Comparison of ENCODE assay signal across 24 cellular contexts in the genomic region with DNA sequence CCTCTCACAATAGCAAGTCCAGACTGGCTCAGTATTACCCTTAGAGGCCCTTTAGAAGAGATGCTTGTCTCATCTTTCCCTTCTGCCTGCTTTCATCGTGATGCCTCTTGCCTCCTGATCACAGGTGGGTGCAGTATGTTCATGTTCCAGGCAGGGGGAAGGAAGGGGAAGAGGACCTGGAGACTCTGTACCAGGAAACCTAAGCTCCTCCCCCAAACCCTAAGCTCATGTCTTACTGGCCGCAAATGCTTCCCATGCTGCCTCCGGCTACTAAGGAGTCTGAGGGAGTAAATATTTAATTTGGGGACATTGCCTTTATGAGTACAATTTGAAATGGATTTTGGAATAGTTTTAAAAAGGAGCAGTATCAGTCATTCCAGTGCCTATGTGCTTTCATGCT.
"Had no signal": no experiment of that assay in that cellular context is flagged by ENCODE, and none has a peak within 500 bp of the region (broad histone marks: within the 10 kb centered on the region; RNA-seq: fewer than 3 reads in every experiment).

No MANE protein-coding gene starts in this region.

- H3K9me3 ChIP-seq: SK-N-SH had no signal

- H3K27ac ChIP-seq: VCaP had no signal

- H3K9me3 Mint-ChIP-seq: activated CD8-positive, alpha-beta T cell treated with anti-CD3 and anti-CD28 coated beads for 36 hours; activated naive CD4-positive, alpha-beta T cell treated with anti-CD3 and anti-CD28 coated beads, Interleukin-2, amount 10 ng/mL, durations not matched to agents 7 days and 5 days; activated naive CD8-positive, alpha-beta T cell treated with anti-CD3 and anti-CD28 coated beads for 36 hours; activated T-cell treated with anti-CD3 and anti-CD28 coated beads, Interleukin-2, amount 50 U/mL, for 72 hours; activated T-helper 2 cell treated with anti-CD3 and anti-CD28 coated beads, Interferon-gamma antibody, Interleukin-2, Interleukin-4, amounts not matched to agents 10 μg/mL and 5 μg/mL and 100 μg/mL, durations not matched to agents 14 hours and 24 hours and 36 hours had no signal

- H3K9ac ChIP-seq: SK-N-SH had no signal

- DNase-seq: activated CD4-positive, alpha-beta T cell treated with anti-CD3 and anti-CD28 coated beads for 36 hours; activated CD8-positive, alpha-beta memory T cell treated with anti-CD3 and anti-CD28 coated beads, Interleukin-2, amount 50 U/mL, for 4 hours; activated CD8-positive, alpha-beta T cell treated with anti-CD3 and anti-CD28 coated beads for 36 hours; activated gamma-delta T cell treated with Interleukin-2 at 50 U/mL for 16 hours; activated naive CD4-positive, alpha-beta T cell treated with anti-CD3 and anti-CD28 coated beads, Interleukin-2, amount 10 ng/mL, durations not matched to agents 7 days and 5 days; activated naive CD8-positive, alpha-beta T cell treated with anti-CD3 and anti-CD28 coated beads for 36 hours; activated T-cell treated with anti-CD3 and anti-CD28 coated beads, Interleukin-2, amount 50 U/mL, for 72 hours; central memory CD4-positive, alpha-beta T cell; NCI-H1048; NCI-H146; NCI-H187 treated with DMSO at 0.1 percent for 48 hours; NCI-H2081 treated with DMSO at 0.1 percent for 48 hours; NCI-H2171 treated with DMSO at 0.1 percent for 48 hours; NCI-H226; NCI-H774; NK-92 treated with Interleukin-12 subunit alpha and Interleukin-12 subunit beta, amount 100 ng/mL, for 24 hours; OCI-M1; RPMI8226; SK-N-SH; T-helper 1 cell had no signal

- H3K27ac Mint-ChIP-seq: activated CD4-positive, alpha-beta T cell treated with anti-CD3 and anti-CD28 coated beads for 36 hours; activated CD8-positive, alpha-beta T cell treated with anti-CD3 and anti-CD28 coated beads for 36 hours; activated naive CD4-positive, alpha-beta T cell treated with anti-CD3 and anti-CD28 coated beads, Interleukin-2, amount 10 ng/mL, durations not matched to agents 7 days and 5 days; activated naive CD8-positive, alpha-beta T cell treated with anti-CD3 and anti-CD28 coated beads for 36 hours; activated T-cell treated with anti-CD3 and anti-CD28 coated beads, Interleukin-2, amount 50 U/mL, for 72 hours; activated T-helper 2 cell treated with anti-CD3 and anti-CD28 coated beads, Interferon-gamma antibody, Interleukin-2, Interleukin-4, amounts not matched to agents 10 μg/mL and 5 μg/mL and 100 μg/mL, durations not matched to agents 14 hours and 24 hours and 36 hours had no signal

- H3K36me3 Mint-ChIP-seq: activated naive CD4-positive, alpha-beta T cell treated with anti-CD3 and anti-CD28 coated beads, Interleukin-2, amount 10 ng/mL, durations not matched to agents 7 days and 5 days; activated naive CD8-positive, alpha-beta T cell treated with anti-CD3 and anti-CD28 coated beads for 36 hours had no signal

- H3K4me3 Mint-ChIP-seq: activated CD4-positive, alpha-beta T cell treated with anti-CD3 and anti-CD28 coated beads for 36 hours; activated CD8-positive, alpha-beta T cell treated with anti-CD3 and anti-CD28 coated beads for 36 hours; activated naive CD4-positive, alpha-beta T cell treated with anti-CD3 and anti-CD28 coated beads, Interleukin-2, amount 10 ng/mL, durations not matched to agents 7 days and 5 days; activated naive CD8-positive, alpha-beta T cell treated with anti-CD3 and anti-CD28 coated beads for 36 hours; activated T-cell treated with anti-CD3 and anti-CD28 coated beads, Interleukin-2, amount 50 U/mL, for 72 hours had no signal

- ATAC-seq: activated CD4-positive, alpha-beta T cell treated with anti-CD3 and anti-CD28 coated beads for 36 hours; activated CD8-positive, alpha-beta T cell treated with anti-CD3 and anti-CD28 coated beads for 36 hours; activated T-cell treated with anti-CD3 and anti-CD28 coated beads, Interleukin-2, amount 50 U/mL, for 72 hours; Panc1; Right ventricle myocardium inferior had no signal

- H3K4me1 Mint-ChIP-seq: activated CD4-positive, alpha-beta T cell treated with anti-CD3 and anti-CD28 coated beads for 36 hours; activated naive CD4-positive, alpha-beta T cell treated with anti-CD3 and anti-CD28 coated beads, Interleukin-2, amount 10 ng/mL, durations not matched to agents 7 days and 5 days; activated naive CD8-positive, alpha-beta T cell treated with anti-CD3 and anti-CD28 coated beads for 36 hours had no signal
